1 cellular context compared by ENCODE assay signal in the genomic region with DNA sequence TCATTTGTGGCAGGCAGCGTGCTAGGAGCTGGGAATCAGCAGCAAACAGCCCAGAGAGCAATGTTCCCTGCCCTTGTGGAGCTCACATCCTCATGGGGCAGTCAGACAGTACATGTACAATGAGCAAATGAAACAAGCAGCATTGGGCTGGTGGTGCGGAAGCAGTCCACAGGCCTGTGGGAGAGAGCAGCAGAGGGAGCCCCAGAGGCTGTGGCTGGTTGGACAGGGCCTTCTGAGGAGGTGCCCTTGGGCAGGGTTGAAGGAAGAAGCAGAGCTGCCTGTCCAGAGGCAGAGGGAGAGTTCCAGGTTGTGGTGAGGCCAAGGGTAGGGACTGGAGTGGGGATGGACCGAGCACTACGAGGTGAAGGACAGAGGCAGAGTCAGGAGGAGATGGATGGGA.
TF ChIP-seq lines count a peak whose summit lies in the region.

No MANE protein-coding gene starts in this region.

TF ChIP-seq in GM23338, 12 proteins besides CTCF, POLR2A, EP300 and RAD21:
- TF ChIP-seq ETS1 (IDR thresholded peaks at IDR 0.05) (no peak), ZNF114 (CRISPR knock-in tag; IDR thresholded peaks at IDR 0.05) (no peak), EZH2phosphoT487 (IDR thresholded peaks at IDR 0.05; ENCODE audit: unreplicated experiment) (no peak), EZH2 (IDR thresholded peaks at IDR 0.05; ENCODE audit: low read depth, unreplicated experiment) (no peak), JUNB (IDR thresholded peaks at IDR 0.05; ENCODE audit: unreplicated experiment) (no peak), NANOG (IDR thresholded peaks at IDR 0.05; ENCODE audit: borderline replicate concordance) (no peak), CREB1 (CRISPR knock-in tag; IDR thresholded peaks at IDR 0.05; ENCODE audit: low read depth) (no peak), POLR2AphosphoS5 (IDR thresholded peaks at IDR 0.05; ENCODE audit: low read depth) (no peak)
- TF ChIP-seq, protein P1, sequence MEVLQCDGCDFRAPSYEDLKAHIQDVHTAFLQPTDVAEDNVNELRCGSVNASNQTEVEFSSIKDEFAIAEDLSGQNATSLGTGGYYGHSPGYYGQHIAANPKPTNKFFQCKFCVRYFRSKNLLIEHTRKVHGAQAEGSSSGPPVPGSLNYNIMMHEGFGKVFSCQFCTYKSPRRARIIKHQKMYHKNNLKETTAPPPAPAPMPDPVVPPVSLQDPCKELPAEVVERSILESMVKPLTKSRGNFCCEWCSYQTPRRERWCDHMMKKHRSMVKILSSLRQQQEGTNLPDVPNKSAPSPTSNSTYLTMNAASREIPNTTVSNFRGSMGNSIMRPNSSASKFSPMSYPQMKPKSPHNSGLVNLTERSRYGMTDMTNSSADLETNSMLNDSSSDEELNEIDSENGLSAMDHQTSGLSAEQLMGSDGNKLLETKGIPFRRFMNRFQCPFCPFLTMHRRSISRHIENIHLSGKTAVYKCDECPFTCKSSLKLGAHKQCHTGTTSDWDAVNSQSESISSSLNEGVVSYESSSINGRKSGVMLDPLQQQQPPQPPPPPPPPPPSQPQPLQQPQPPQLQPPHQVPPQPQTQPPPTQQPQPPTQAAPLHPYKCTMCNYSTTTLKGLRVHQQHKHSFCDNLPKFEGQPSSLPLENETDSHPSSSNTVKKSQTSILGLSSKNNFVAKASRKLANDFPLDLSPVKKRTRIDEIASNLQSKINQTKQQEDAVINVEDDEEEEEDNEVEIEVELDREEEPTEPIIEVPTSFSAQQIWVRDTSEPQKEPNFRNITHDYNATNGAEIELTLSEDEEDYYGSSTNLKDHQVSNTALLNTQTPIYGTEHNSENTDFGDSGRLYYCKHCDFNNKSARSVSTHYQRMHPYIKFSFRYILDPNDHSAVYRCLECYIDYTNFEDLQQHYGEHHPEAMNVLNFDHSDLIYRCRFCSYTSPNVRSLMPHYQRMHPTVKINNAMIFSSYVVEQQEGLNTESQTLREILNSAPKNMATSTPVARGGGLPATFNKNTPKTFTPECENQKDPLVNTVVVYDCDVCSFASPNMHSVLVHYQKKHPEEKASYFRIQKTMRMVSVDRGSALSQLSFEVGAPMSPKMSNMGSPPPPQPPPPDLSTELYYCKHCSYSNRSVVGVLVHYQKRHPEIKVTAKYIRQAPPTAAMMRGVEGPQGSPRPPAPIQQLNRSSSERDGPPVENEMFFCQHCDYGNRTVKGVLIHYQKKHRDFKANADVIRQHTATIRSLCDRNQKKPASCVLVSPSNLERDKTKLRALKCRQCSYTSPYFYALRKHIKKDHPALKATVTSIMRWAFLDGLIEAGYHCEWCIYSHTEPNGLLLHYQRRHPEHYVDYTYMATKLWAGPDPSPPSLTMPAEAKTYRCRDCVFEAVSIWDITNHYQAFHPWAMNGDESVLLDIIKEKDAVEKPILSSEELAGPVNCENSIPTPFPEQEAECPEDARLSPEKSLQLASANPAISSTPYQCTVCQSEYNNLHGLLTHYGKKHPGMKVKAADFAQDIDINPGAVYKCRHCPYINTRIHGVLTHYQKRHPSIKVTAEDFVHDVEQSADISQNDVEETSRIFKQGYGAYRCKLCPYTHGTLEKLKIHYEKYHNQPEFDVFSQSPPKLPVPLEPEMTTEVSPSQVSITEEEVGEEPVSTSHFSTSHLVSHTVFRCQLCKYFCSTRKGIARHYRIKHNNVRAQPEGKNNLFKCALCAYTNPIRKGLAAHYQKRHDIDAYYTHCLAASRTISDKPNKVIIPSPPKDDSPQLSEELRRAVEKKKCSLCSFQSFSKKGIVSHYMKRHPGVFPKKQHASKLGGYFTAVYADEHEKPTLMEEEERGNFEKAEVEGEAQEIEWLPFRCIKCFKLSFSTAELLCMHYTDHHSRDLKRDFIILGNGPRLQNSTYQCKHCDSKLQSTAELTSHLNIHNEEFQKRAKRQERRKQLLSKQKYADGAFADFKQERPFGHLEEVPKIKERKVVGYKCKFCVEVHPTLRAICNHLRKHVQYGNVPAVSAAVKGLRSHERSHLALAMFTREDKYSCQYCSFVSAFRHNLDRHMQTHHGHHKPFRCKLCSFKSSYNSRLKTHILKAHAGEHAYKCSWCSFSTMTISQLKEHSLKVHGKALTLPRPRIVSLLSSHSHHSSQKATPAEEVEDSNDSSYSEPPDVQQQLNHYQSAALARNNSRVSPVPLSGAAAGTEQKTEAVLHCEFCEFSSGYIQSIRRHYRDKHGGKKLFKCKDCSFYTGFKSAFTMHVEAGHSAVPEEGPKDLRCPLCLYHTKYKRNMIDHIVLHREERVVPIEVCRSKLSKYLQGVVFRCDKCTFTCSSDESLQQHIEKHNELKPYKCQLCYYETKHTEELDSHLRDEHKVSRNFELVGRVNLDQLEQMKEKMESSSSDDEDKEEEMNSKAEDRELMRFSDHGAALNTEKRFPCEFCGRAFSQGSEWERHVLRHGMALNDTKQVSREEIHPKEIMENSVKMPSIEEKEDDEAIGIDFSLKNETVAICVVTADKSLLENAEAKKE (CRISPR knock-in tag; IDR thresholded peaks at IDR 0.05) = no peak
